8 cellular contexts compared by ENCODE assay signal in genomic region chr18:47150824-47151366, GRCh38. TPM values are rescaled to one million over a fixed set of nuclear protein-coding genes. Genes with fewer than 3 reads are reported as not detected.
DNase-seq lines count a peak whose midpoint lies in the region; ATAC-seq, FAIRE-seq and TF ChIP-seq lines count a peak whose summit lies in the region.

No MANE protein-coding gene starts in this region.

- H3K36me3 Mint-ChIP-seq in activated naive CD8-positive, alpha-beta T cell treated with anti-CD3 and anti-CD28 coated beads for 36 hours, result peaks cover 34% of the 10 kb centered on the region

- POLR2A ChIA-PET in BJ (lab: Charles Lee), result interaction anchor here (0.6 kb wide), 1 partner anchor 44 kb away, joined by 3 read pairs; no protein-coding TSS in a partner anchor
- POLR2A ChIA-PET in IMR-90 (lab: Charles Lee; ENCODE audit: unreplicated experiment), result no interaction called here

- no peak for TF ChIP-seq CTCF in BJ (IDR thresholded peaks at IDR 0.05; ENCODE audit: insufficient read depth, low read depth, low read length)
- no peak for TF ChIP-seq CTCF in IMR-90 (conservative IDR thresholded peaks at IDR 0.05; ENCODE audit: low read depth, low read length)

- H3K4me3 ChIP-seq in BJ (ENCODE audit: low read depth, low read length) (peak overlapping the region; percentile 69), IMR-90 (ENCODE audit: insufficient read depth, low read depth, low read length) (peak overlapping the region; percentile 77), iPS DF 6.9 (ENCODE audit: low read length) (peak overlapping the region; percentile 58; the same call in 1 of the 2 replicates), skeletal muscle tissue (ENCODE audit: low read length in 3 of 3) (peak overlapping the region; percentile 82 to 95 (median 95))

- peak overlapping the region; percentile 93 for H3K4me3 Mint-ChIP-seq in activated naive CD8-positive, alpha-beta T cell treated with anti-CD3 and anti-CD28 coated beads for 36 hours

- CTCF ChIA-PET in BJ (lab: Yijun Ruan, JAX) (interaction anchor here (1.0 to 1.8 kb wide), 4 partner anchors 18 to 54 kb away, joined by 3 to 4 read pairs (median 4); no protein-coding TSS in a partner anchor), IMR-90 (lab: Yijun Ruan, JAX) (no interaction called here)

- in situ Hi-C loops in IMR-90 (cut with MboI; ENCODE audit: low sequenced_read_pairs), result no loop called here

- peak overlapping the region; percentile 84 for H2AK5ac ChIP-seq in IMR-90 (ENCODE audit: low read depth, low read length)

- peaks cover 9% of the 10 kb centered on the region for H3K9me1 ChIP-seq in IMR-90 (ENCODE audit: insufficient read depth, low read length)

- dilution Hi-C loops in IMR-90 (cut with HindIII; ENCODE audit: low sequenced_read_pairs, unreplicated experiment), result no loop called here

- peak overlapping the region; percentile 98; the same call in 1 of the 2 replicates for H3K56ac ChIP-seq in IMR-90 (ENCODE audit: extremely low read depth, insufficient read depth, low read length)

- peak overlapping the region; percentile 95 for H3K27ac ChIP-seq in IMR-90 (ENCODE audit: insufficient read depth, low read length)
- H3K27ac ChIP-seq in iPS DF 6.9 (ENCODE audit: low read length), result no peak overlapping the region
- H3K27ac ChIP-seq in skeletal muscle tissue (ENCODE audit: low read depth, low read length), result peak overlapping the region; percentile 83

- no CpG with 5 or more reads among the region's 13 CpGs for WGBS in IMR-90 (ENCODE audit: extremely low coverage in 2 of 2, insufficient read length in 1 of 2), 2 experiments
- no CpG with 5 or more reads among the region's 13 CpGs for WGBS in iPS DF 6.9 (ENCODE audit: insufficient coverage, insufficient read length)

- peak overlapping the region; percentile 90 for H2BK5ac ChIP-seq in IMR-90 (ENCODE audit: low read depth, low read length, poor library complexity, severe bottlenecking)

- no peaks in the 10 kb centered on the region for H4K20me1 ChIP-seq in IMR-90 (ENCODE audit: insufficient read depth, low read length)

- H3K4me1 ChIP-seq in IMR-90 (ENCODE audit: control insufficient read depth, insufficient read depth, low read length) (peaks cover 5% of the 10 kb centered on the region), iPS DF 6.9 (ENCODE audit: control insufficient read depth, insufficient read depth, low read length) (peaks cover 1% of the 10 kb centered on the region; the same call in 1 of the 2 replicates), skeletal muscle tissue (ENCODE audit: control insufficient read depth in 3 of 3, insufficient read depth in 3 of 3, low read length in 3 of 3) (peaks cover 19 to 23% (median 22%) of the 10 kb centered on the region in 3 donors)

- H4K91ac ChIP-seq in IMR-90 (ENCODE audit: insufficient read depth, low read depth, low read length), result peak overlapping the region; percentile 91

- no TSS peak for BruUV-seq in IMR-90 (replicated peaks; lab: Mats Ljungman, UMichigan)

- H3K27me3 ChIP-seq in BJ (ENCODE audit: control insufficient read depth, insufficient read depth, low read length) (no peaks in the 10 kb centered on the region), IMR-90 (ENCODE audit: control insufficient read depth, insufficient read depth, low read length) (no peaks in the 10 kb centered on the region), iPS DF 6.9 (ENCODE audit: control insufficient read depth, insufficient read depth, low read length) (no peaks in the 10 kb centered on the region), skeletal muscle tissue (ENCODE audit: control insufficient read depth in 3 of 3, insufficient read depth in 3 of 3, low read length in 3 of 3) (no peaks in the 10 kb centered on the region)

- H3K9me3 Mint-ChIP-seq in activated naive CD8-positive, alpha-beta T cell treated with anti-CD3 and anti-CD28 coated beads for 36 hours, result no peaks in the 10 kb centered on the region

- H3K9ac ChIP-seq in IMR-90 (ENCODE audit: low read depth, low read length) (peak overlapping the region; percentile 98), skeletal muscle tissue (ENCODE audit: low read depth in 1 of 3, low read length in 3 of 3) (peak overlapping the region; percentile 90 to 99 (median 96))

- no peak for TF ChIP-seq RAD21 in IMR-90 (IDR thresholded peaks at IDR 0.05; ENCODE audit: low read length)

- peak overlapping the region; percentile 99 for H2AK9ac ChIP-seq in IMR-90 (replicated peaks; ENCODE audit: low read depth, low read length, poor library complexity)

- ATAC-seq in GM19351 (IDR thresholded peaks at IDR 0.05; ENCODE audit: unreplicated experiment) (peak; percentile 15), IMR-90 (ENCODE audit: low read depth) (peak; percentile 13)

- peak overlapping the region; percentile 91 for H3K4me2 ChIP-seq in IMR-90 (ENCODE audit: low read depth, low read length)

- no peak for FAIRE-seq in urothelium cell line (lab: Jason Lieb, UNC)

- intact Hi-C loops in IMR-90 (cut with micrococcal nuclease), result loop anchor here (1.0 kb wide), 2 partner anchors 24 to 40 kb away; no protein-coding TSS in a partner anchor

- peak overlapping the region; percentile 91 for H3K27ac Mint-ChIP-seq in activated naive CD8-positive, alpha-beta T cell treated with anti-CD3 and anti-CD28 coated beads for 36 hours

- H3K9me3 ChIP-seq in IMR-90 (ENCODE audit: control insufficient read depth, insufficient read depth, low read length) (no peaks in the 10 kb centered on the region), iPS DF 6.9 (ENCODE audit: control insufficient read depth, insufficient read depth, low read length) (no peaks in the 10 kb centered on the region), skeletal muscle tissue (ENCODE audit: control insufficient read depth in 3 of 3, low read length in 3 of 3) (no peaks in the 10 kb centered on the region)

- peaks cover 14 to 43% of the 10 kb centered on the region in 2 experiments for H3K79me1 ChIP-seq in IMR-90 (ENCODE audit: low read depth in 1 of 2, low read length in 2 of 2)

- peak overlapping the region; percentile 92 for H4K5ac ChIP-seq in IMR-90 (ENCODE audit: low read depth, low read length)

- H2BK15ac ChIP-seq in IMR-90 (ENCODE audit: low read depth, low read length), result peak overlapping the region; percentile 29; the same call in 1 of the 3 replicates

- no peak for TF ChIP-seq POLR2A in IMR-90 (IDR thresholded peaks at IDR 0.05; ENCODE audit: low read depth, low read length)

- peak overlapping the region; percentile 98 for H2AFZ ChIP-seq in IMR-90 (replicated peaks; ENCODE audit: low read length, poor library complexity)

- H3K4me1 Mint-ChIP-seq in activated naive CD8-positive, alpha-beta T cell treated with anti-CD3 and anti-CD28 coated beads for 36 hours, result peaks cover 40% of the 10 kb centered on the region

- H3K23ac ChIP-seq in IMR-90 (ENCODE audit: low read depth, low read length), result peak overlapping the region; percentile 99

- H3K36me3 ChIP-seq in BJ (ENCODE audit: control insufficient read depth, insufficient read depth, low read length), result peaks cover 1% of the 10 kb centered on the region; the same call in 1 of the 2 replicates
- H3K36me3 ChIP-seq in IMR-90 (ENCODE audit: control insufficient read depth, insufficient read depth, low read length), result peaks cover 2% of the 10 kb centered on the region; the same call in 1 of the 2 replicates
- no peaks in the 10 kb centered on the region for H3K36me3 ChIP-seq in iPS DF 6.9 (ENCODE audit: control insufficient read depth, insufficient read depth, low read length)
- H3K36me3 ChIP-seq in skeletal muscle tissue (ENCODE audit: control insufficient read depth in 3 of 3, insufficient read depth in 3 of 3, low read length in 3 of 3), result peaks cover 3 to 17% (median 16%) of the 10 kb centered on the region in 3 donors

- H2BK120ac ChIP-seq in IMR-90 (ENCODE audit: low read depth, low read length), result no peak overlapping the region; the same call in 1 of the 2 replicates

- peak overlapping the region; percentile 98 for H3K14ac ChIP-seq in IMR-90 (replicated peaks; ENCODE audit: low read depth, low read length)

- H4K8ac ChIP-seq in IMR-90 (ENCODE audit: low read depth in 2 of 2, low read length in 2 of 2), result peak overlapping the region; percentile 95 to 99

- no peaks in the 10 kb centered on the region for H3K27me3 Mint-ChIP-seq in activated naive CD8-positive, alpha-beta T cell treated with anti-CD3 and anti-CD28 coated beads for 36 hours

- peak overlapping the region; percentile 94 for H3K4ac ChIP-seq in IMR-90 (ENCODE audit: low read depth, low read length)

- H3K18ac ChIP-seq in IMR-90 (ENCODE audit: low read depth, low read length), result peak overlapping the region; percentile 63; the same call in 1 of the 2 replicates

- no peak for DNase-seq in BJ (ENCODE audit: low read depth)
- no peak for DNase-seq in IMR-90
- DNase-seq in activated naive CD8-positive, alpha-beta T cell treated with anti-CD3 and anti-CD28 coated beads for 36 hours, result no peak
- DNase-seq in iPS DF 6.9 (ENCODE audit: low read depth, low spot score), result no peak
- no peak for DNase-seq in germinal center (ENCODE audit: low spot score)
- DNase-seq in urothelium cell line (ENCODE audit: low spot score), result no peak

- H2BK20ac ChIP-seq in IMR-90 (ENCODE audit: low read depth, low read length), result no peak overlapping the region

TF ChIP-seq in IMR-90, 13 proteins besides CTCF, POLR2A, EP300 and RAD21 (continues in another document):
- TF ChIP-seq RFX5 (IDR thresholded peaks at IDR 0.05; ENCODE audit: low read depth, low read length) (no peak), CEBPB (IDR thresholded peaks at IDR 0.05; ENCODE audit: low read depth, low read length) (no peak), MXI1 (IDR thresholded peaks at IDR 0.05; ENCODE audit: borderline replicate concordance, low read depth, low read length) (no peak), NFE2L2 (IDR thresholded peaks at IDR 0.05; ENCODE audit: low read depth, low read length) (no peak), CHD1 (IDR thresholded peaks at IDR 0.05; ENCODE audit: low read depth, low read length) (no peak)

RNA-seq across cellular contexts. Expression of gene HDHD2, which starts 0.6 kb away (rescaled TPM):
- polyA plus RNA-seq in BJ (2011; rRNA removed), result 10.4 and 14.8 TPM in 2 replicates
- 6.4 and 20.0 TPM in 2 replicates for polyA minus RNA-seq in BJ (2011; rRNA and poly(A)+ RNA removed)
- total RNA-seq in IMR-90 (2012; rRNA removed), result 16.7 and 18.6 TPM in 2 replicates
- polyA plus RNA-seq in IMR-90 (2012; rRNA removed), result 7.2 TPM in 2 replicates
- polyA plus RNA-seq in IMR-90 (2012; cell fraction: cytosol; rRNA removed), result 5.4 and 6.5 TPM in 2 replicates
- polyA plus RNA-seq in IMR-90 (2012; cell fraction: nucleus; rRNA removed; ENCODE audit: low replicate concordance), result 2.3 and 11.3 TPM in 2 replicates
- total RNA-seq in activated naive CD8-positive, alpha-beta T cell treated with anti-CD3 and anti-CD28 coated beads for 36 hours, result 10 to 100 TPM; 23.0 to 25.9 TPM
- 15.7 TPM for total RNA-seq in skeletal muscle tissue

RNA-seq across cellular contexts. Expression of gene IER3IP1, which starts 25.3 kb away (rescaled TPM):
- polyA plus RNA-seq in BJ (2011; rRNA removed) (11.1 and 31.7 TPM in 2 replicates), IMR-90 (2012; rRNA removed) (10.9 and 11.7 TPM in 2 replicates)
- polyA minus RNA-seq in BJ (2011; rRNA and poly(A)+ RNA removed), result 8.7 and 12.7 TPM in 2 replicates
- total RNA-seq in IMR-90 (2012; rRNA removed) (7.0 and 19.7 TPM in 2 replicates), skeletal muscle tissue (16.2 TPM)
- polyA plus RNA-seq in IMR-90 (2012; cell fraction: cytosol; rRNA removed), result 3.4 and 4.6 TPM in 2 replicates
- polyA plus RNA-seq in IMR-90 (2012; cell fraction: nucleus; rRNA removed; ENCODE audit: low replicate concordance), result 0.59 and 4.0 TPM in 2 replicates
- total RNA-seq in activated naive CD8-positive, alpha-beta T cell treated with anti-CD3 and anti-CD28 coated beads for 36 hours, result 10 to 100 TPM; 15.4 to 15.6 TPM
